In genomic region chr4:127709456-127709855, GRCh38 we compare ENCODE assay signal across 18 cellular contexts. TPM values are rescaled to one million over a fixed set of nuclear protein-coding genes. Genes with fewer than 3 reads are reported as not detected.
A peak's percentile ranks its signal among the peaks of the same experiment; 100 is the strongest.
DNase-seq lines count a peak whose midpoint lies in the region; ATAC-seq and TF ChIP-seq lines count a peak whose summit lies in the region.
"Had no signal": no experiment of that assay in that cellular context is flagged by ENCODE, and none has a peak within 500 bp of the region (broad histone marks: within the 10 kb centered on the region; RNA-seq: fewer than 3 reads in every experiment).

No MANE protein-coding gene starts in this region.

- no peaks in the 10 kb centered on the region for H3K27me3 Mint-ChIP-seq in HFFc6 (ENCODE audit: insufficient read depth)

- peaks cover 4% of the 10 kb centered on the region for H3K36me3 ChIP-seq in brain microvascular endothelial cell (replicated peaks)
- peaks cover 3% of the 10 kb centered on the region for H3K36me3 ChIP-seq in skeletal muscle satellite cell (ENCODE audit: insufficient read depth, low read length)
- H3K36me3 ChIP-seq: ovary had no signal

- H3K4me2 ChIP-seq in skeletal muscle satellite cell (ENCODE audit: low read length), result peak overlapping the region; percentile 68

- peak overlapping the region; percentile 33; the same call in 1 of the 2 replicates for H3K4me3 Mint-ChIP-seq in HFFc6

- in situ Hi-C loops in brain microvascular endothelial cell (cut with HindIII; ENCODE audit: low pct_ligation_motif_present, low sequenced_read_pairs), result no loop called here

- no peak overlapping the region for H3K4me3 ChIP-seq in brain microvascular endothelial cell (ENCODE audit: low read depth, low read length)
- no peak overlapping the region for H3K4me3 ChIP-seq in fibroblast of pulmonary artery (replicated peaks; ENCODE audit: low read depth, low read length)
- peak overlapping the region; percentile 48 for H3K4me3 ChIP-seq in skeletal muscle satellite cell (ENCODE audit: low read length)
- H3K4me3 ChIP-seq: body of pancreas, ovary had no signal

- DNase-seq in HFFc6 (no peak), brain microvascular endothelial cell (peak; percentile 67), fibroblast of pulmonary artery (ENCODE audit: low read depth) (peak; percentile 24), cortex of kidney (lab: John Stamatoyannopoulos, UW) (no peak), left cardiac atrium (no peak), left colon (no peak)
- DNase-seq: activated CD4-positive, alpha-beta T cell treated with anti-CD3 and anti-CD28 coated beads, Interleukin-2, amount 50 U/mL, for 4 hours; activated naive CD4-positive, alpha-beta T cell treated with anti-CD3 and anti-CD28 coated beads, Interleukin-2, amount 50 U/mL, for 16 hours; activated T-cell treated with anti-CD3 and anti-CD28 coated beads for 4 hours; BE2C; NCI-H187; NCI-H526 treated with DMSO at 0.1 percent for 48 hours; stimulated activated CD4-positive, alpha-beta T cell treated with anti-CD3 and anti-CD28 coated beads, Interleukin-4, amount 100 ng/mL, for 24 hours had no signal

- H3K27ac ChIP-seq in brain microvascular endothelial cell, result peak overlapping the region; percentile 61
- H3K27ac ChIP-seq: body of pancreas, ovary had no signal

- intact Hi-C loops in left cardiac atrium (cut with DNase I) (no loop called here), left colon (cut with DNase I, micrococcal nuclease) (no loop called here)

- no peaks in the 10 kb centered on the region; the same call in 1 of the 2 replicates for H3K36me3 Mint-ChIP-seq in HFFc6 (ENCODE audit: low read depth)

- no peak for ATAC-seq in left cardiac atrium
- ATAC-seq in left colon, result no peak
- ATAC-seq: Panc1 had no signal

- H3K9me3 ChIP-seq in skeletal muscle satellite cell (replicated peaks; ENCODE audit: low read length), result no peaks in the 10 kb centered on the region
- H3K9me3 ChIP-seq: BE2C, body of pancreas, ovary had no signal

- TF ChIP-seq CTCF in HFFc6 (IDR thresholded peaks at IDR 0.05) (no peak), brain microvascular endothelial cell (IDR thresholded peaks at IDR 0.05; ENCODE audit: low read depth, low read length, missing control alignments) (no peak), fibroblast of pulmonary artery (IDR thresholded peaks at IDR 0.05; ENCODE audit: low read length, missing control alignments) (no peak)

- peaks cover 18% of the 10 kb centered on the region for H3K4me1 Mint-ChIP-seq in HFFc6 (ENCODE audit: low read depth)

- no peaks in the 10 kb centered on the region for H3K27me3 ChIP-seq in brain microvascular endothelial cell (replicated peaks)
- no peaks in the 10 kb centered on the region for H3K27me3 ChIP-seq in skeletal muscle satellite cell (ENCODE audit: control insufficient read depth, insufficient read depth, low read length)
- H3K27me3 ChIP-seq: BE2C, body of pancreas, ovary had no signal

- H3K4me1 ChIP-seq in skeletal muscle satellite cell (ENCODE audit: control insufficient read depth, insufficient read depth, low read length), result peaks cover 16% of the 10 kb centered on the region
- H3K4me1 ChIP-seq: BE2C, body of pancreas had no signal

- H3K9ac ChIP-seq in skeletal muscle satellite cell (ENCODE audit: low read depth, low read length), result no peak overlapping the region

- no peaks in the 10 kb centered on the region for H3K9me3 Mint-ChIP-seq in HFFc6

- H3K27ac Mint-ChIP-seq in HFFc6, result no peak overlapping the region

RNA-seq across cellular contexts. Expression of gene SLC25A31, which starts 20.7 kb away (rescaled TPM):
- total RNA-seq in HFFc6 (2021; fragmentation: NEBNext Ultra II Directional; extraction: Animal tissue kit (Norgen Biotek cat#: 25700)), result not detected
- total RNA-seq in skeletal muscle satellite cell (2012; rRNA removed), result not detected in 2 replicates
- not detected for total RNA-seq in left cardiac atrium
- total RNA-seq in left colon, result not detected
- total RNA-seq: body of pancreas, liver, ovary had no signal

Comparison
In these comparisons a context has a peak if more than half of its experiments do, and no peak if none do; other contexts are left out.
1. DNase-seq: peak in brain microvascular endothelial cell (single experiment) and fibroblast of pulmonary artery (single experiment); none in HFFc6 (single experiment), cortex of kidney (single experiment), left cardiac atrium (single experiment) and left colon (0 of 2).